Comparison of ENCODE assay signal across 1 cellular context in the genomic region with DNA sequence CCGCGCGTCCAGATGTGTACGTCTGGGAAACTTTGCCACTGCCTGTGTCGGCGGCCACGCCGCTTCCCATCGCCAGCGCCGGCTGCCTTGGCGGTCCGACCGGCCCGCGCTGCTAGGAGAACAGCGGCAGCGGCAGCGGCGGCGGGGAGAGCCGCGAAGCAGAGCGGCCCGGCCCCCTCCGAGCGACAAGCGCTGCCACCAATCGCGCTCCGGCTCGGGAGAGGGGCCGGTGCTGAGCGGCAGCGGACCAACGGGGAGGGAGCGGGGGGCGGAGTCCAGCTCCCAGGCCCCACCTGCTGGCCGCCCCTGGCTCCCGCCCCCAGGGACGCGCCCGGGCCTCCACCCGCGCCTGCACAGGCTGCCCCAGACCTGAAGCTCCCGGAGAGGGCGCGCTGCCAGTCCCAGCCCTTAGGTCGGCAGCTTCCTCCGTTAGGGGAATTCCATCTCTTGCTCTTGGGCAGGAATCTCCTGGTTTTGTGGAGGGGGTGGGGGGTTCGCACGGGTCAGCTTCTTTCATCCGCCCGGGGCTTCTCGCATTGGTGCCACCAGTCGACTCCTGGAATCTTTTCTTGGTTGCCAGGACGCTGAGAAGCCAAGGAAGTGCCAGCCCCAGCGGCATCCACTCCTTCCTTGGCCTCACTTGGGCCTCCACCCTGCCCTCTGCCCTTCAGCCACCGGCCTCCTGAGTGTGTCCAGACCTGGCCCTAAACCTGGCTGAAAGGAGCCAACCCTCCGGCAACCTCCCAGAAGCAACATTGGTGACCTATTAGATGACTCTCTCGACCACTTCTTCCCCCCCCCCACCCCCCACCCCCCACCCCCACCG.
TF ChIP-seq lines count a peak whose summit lies in the region.

A gene (minus strand): TSS at position 125 of the 826 bp plus-strand sequence.

TF ChIP-seq in A549, 52 proteins besides CTCF, POLR2A, EP300 and RAD21 (continued from another document):
- TF ChIP-seq, protein P1, sequence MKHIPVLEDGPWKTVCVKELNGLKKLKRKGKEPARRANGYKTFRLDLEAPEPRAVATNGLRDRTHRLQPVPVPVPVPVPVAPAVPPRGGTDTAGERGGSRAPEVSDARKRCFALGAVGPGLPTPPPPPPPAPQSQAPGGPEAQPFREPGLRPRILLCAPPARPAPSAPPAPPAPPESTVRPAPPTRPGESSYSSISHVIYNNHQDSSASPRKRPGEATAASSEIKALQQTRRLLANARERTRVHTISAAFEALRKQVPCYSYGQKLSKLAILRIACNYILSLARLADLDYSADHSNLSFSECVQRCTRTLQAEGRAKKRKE (CRISPR knock-in tag; IDR thresholded peaks at IDR 0.05; ENCODE audit: low read depth), result no peak
- TF ChIP-seq CEBPB (IDR thresholded peaks at IDR 0.05), result no peak
- TF ChIP-seq HEYL (CRISPR knock-in tag; IDR thresholded peaks at IDR 0.05), result no peak
- no peak for TF ChIP-seq FOSL2 (IDR thresholded peaks at IDR 0.05)
- no peak for TF ChIP-seq FOSL2 (CRISPR knock-in tag; IDR thresholded peaks at IDR 0.05)
- TF ChIP-seq JUN (IDR thresholded peaks at IDR 0.05), result peak in 1 of 2 experiments; percentile 57; a peak in 1 of 5 replicates
- 0 out of 2 replicates have a peak, but pooled peaks have one; percentile 19 for TF ChIP-seq MAZ (IDR thresholded peaks at IDR 0.05; ENCODE audit: borderline replicate concordance, low read depth, low read length)
- TF ChIP-seq CHD2 (IDR thresholded peaks at IDR 0.05; ENCODE audit: low read length, partially characterized antibody), result no peak
- TF ChIP-seq, protein P2, sequence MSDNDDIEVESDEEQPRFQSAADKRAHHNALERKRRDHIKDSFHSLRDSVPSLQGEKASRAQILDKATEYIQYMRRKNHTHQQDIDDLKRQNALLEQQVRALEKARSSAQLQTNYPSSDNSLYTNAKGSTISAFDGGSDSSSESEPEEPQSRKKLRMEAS (IDR thresholded peaks at IDR 0.05), result peak; percentile 55
- no peak for TF ChIP-seq TFCP2L1 (CRISPR knock-in tag; IDR thresholded peaks at IDR 0.05)
- TF ChIP-seq, protein P3, sequence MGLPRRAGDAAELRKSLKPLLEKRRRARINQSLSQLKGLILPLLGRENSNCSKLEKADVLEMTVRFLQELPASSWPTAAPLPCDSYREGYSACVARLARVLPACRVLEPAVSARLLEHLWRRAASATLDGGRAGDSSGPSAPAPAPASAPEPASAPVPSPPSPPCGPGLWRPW (IDR thresholded peaks at IDR 0.05), result no peak
- no peak for TF ChIP-seq GATA3 (IDR thresholded peaks at IDR 0.05; ENCODE audit: borderline replicate concordance)
- TF ChIP-seq, protein P4, sequence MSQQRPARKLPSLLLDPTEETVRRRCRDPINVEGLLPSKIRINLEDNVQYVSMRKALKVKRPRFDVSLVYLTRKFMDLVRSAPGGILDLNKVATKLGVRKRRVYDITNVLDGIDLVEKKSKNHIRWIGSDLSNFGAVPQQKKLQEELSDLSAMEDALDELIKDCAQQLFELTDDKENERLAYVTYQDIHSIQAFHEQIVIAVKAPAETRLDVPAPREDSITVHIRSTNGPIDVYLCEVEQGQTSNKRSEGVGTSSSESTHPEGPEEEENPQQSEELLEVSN (IDR thresholded peaks at IDR 0.05; ENCODE audit: borderline replicate concordance, low read depth), result peak; percentile 45; the same call in 1 of the 2 replicates
- no peak for TF ChIP-seq CBX2 (IDR thresholded peaks at IDR 0.05; ENCODE audit: borderline replicate concordance, low read depth)
- TF ChIP-seq NPAS2 (CRISPR knock-in tag; IDR thresholded peaks at IDR 0.05; ENCODE audit: borderline replicate concordance), result no peak
